ENCODE assay signal across 15 cellular contexts in the genomic region with DNA sequence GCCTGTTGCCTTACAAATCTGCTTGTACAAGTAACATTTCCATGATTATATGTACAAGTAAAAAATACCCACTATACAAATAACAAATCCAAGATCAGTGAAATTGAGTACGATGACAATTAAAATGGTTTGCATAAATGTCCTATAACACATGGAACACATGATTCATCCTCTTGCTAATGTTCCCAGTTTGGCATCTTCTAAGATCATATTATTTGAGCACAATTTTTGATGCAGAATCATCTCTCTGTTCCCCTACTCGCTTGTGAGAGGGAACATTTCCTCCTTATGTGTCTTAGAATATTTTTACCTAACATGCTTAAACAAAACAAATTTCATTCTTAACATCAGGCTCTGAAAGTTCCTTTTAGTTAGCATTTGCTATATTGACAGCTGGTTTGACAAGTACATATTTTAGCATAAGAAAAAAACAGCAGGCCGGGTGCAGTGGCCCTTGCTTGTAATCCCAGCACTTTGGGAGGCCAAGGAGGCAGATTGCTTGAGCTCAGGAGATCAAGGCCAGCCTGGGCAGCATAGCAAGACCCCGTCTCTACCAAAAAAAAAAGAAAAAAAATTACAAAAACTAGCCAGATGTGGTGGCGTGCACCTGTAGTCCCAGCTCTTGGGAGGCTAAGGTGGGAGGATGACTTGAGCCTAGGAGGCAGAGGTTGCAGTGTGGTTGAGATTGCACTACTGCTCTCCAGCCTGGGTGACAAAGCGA.
"Had no signal": no experiment of that assay in that cellular context is flagged by ENCODE, and none has a peak within 500 bp of the region (broad histone marks: within the 10 kb centered on the region; RNA-seq: fewer than 3 reads in every experiment).

No MANE protein-coding gene starts in this region.

- H3K27me3 ChIP-seq: cardiac muscle cell, colonic mucosa, right atrium auricular region, suprapubic skin, upper lobe of left lung had no signal

- H3K27ac Mint-ChIP-seq: stimulated activated memory B cell treated with anti-CD40 and anti-IgM and Interleukin-4, amounts not matched to agents 10 μg/mL and 1 μg/mL and 100 μg/mL, for 72 hours had no signal

- H3K9me3 ChIP-seq: colonic mucosa, lower lobe of right lung, neutrophil, right atrium auricular region, suprapubic skin, upper lobe of left lung had no signal

- H3K36me3 ChIP-seq: cardiac muscle cell, colonic mucosa, neutrophil, suprapubic skin had no signal

- DNase-seq: activated B cell treated with CpG ODN at 0.5 μM for 24 hours; activated CD4-positive, alpha-beta T cell treated with anti-CD3 and anti-CD28 coated beads, Interleukin-2, amount 50 U/mL, for 1 hour; activated effector memory CD4-positive, alpha-beta T cell treated with anti-CD3 and anti-CD28 coated beads, Interleukin-2, amount 50 U/mL, for 16 hours; colonic mucosa; effector memory CD4-positive, alpha-beta T cell; hypothalamus; lower lobe of right lung; midbrain; upper lobe of left lung had no signal

- H3K27ac ChIP-seq: cardiac muscle cell, colonic mucosa, lower lobe of right lung, neutrophil, right atrium auricular region, SK-N-MC, suprapubic skin had no signal

- H3K27me3 Mint-ChIP-seq: activated B cell treated with CpG ODN at 0.5 μM for 24 hours; stimulated activated memory B cell treated with anti-CD40 and anti-IgM and Interleukin-4, amounts not matched to agents 10 μg/mL and 1 μg/mL and 100 μg/mL, for 72 hours had no signal

- H3K4me3 ChIP-seq: cardiac muscle cell, colonic mucosa, lower lobe of right lung, right atrium auricular region, SK-N-MC, suprapubic skin, upper lobe of left lung had no signal

- H3K4me3 Mint-ChIP-seq: activated B cell treated with CpG ODN at 0.5 μM for 24 hours; stimulated activated memory B cell treated with anti-CD40 and anti-IgM and Interleukin-4, amounts not matched to agents 10 μg/mL and 1 μg/mL and 100 μg/mL, for 72 hours had no signal

- ATAC-seq: lower lobe of right lung; stimulated activated memory B cell treated with anti-CD40 and anti-IgM and Interleukin-4, amounts not matched to agents 10 μg/mL and 1 μg/mL and 100 μg/mL, for 72 hours had no signal

- H3K4me1 ChIP-seq: colonic mucosa had no signal

- H3K9me3 Mint-ChIP-seq: activated B cell treated with CpG ODN at 0.5 μM for 24 hours had no signal
